ENCODE assay signal across 1 cellular context in the genomic region with DNA sequence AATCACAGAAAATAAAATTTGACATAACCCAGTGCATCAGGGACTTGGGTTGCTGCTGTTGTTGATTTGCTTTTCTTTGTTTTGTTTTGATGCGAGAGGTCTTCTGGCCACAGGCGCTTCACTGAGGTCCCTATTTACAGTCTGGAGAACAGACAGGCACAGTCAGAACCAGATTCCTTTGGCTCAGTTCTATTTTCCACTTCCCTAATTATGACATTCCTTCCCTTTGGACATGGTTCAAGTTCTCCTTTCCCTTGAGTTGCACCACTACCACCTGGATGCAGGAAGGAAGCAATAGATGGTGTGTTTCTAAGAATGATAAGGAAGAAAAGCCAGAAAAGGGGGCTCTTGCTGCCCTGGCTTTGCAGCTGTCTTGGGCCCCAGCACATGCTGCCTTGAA.
TF ChIP-seq lines count a peak whose summit lies in the region.

No MANE protein-coding gene starts in this region.

TF ChIP-seq in GM23338, 12 proteins besides CTCF, POLR2A, EP300 and RAD21 (continued from another document):
- TF ChIP-seq CREB1 (CRISPR knock-in tag; IDR thresholded peaks at IDR 0.05; ENCODE audit: low read depth) (no peak), POLR2AphosphoS5 (IDR thresholded peaks at IDR 0.05; ENCODE audit: low read depth) (no peak), EZH2phosphoT487 (IDR thresholded peaks at IDR 0.05; ENCODE audit: unreplicated experiment) (no peak), ZNF331 (CRISPR knock-in tag; IDR thresholded peaks at IDR 0.05; ENCODE audit: low read depth) (no peak)
